In the genomic region with DNA sequence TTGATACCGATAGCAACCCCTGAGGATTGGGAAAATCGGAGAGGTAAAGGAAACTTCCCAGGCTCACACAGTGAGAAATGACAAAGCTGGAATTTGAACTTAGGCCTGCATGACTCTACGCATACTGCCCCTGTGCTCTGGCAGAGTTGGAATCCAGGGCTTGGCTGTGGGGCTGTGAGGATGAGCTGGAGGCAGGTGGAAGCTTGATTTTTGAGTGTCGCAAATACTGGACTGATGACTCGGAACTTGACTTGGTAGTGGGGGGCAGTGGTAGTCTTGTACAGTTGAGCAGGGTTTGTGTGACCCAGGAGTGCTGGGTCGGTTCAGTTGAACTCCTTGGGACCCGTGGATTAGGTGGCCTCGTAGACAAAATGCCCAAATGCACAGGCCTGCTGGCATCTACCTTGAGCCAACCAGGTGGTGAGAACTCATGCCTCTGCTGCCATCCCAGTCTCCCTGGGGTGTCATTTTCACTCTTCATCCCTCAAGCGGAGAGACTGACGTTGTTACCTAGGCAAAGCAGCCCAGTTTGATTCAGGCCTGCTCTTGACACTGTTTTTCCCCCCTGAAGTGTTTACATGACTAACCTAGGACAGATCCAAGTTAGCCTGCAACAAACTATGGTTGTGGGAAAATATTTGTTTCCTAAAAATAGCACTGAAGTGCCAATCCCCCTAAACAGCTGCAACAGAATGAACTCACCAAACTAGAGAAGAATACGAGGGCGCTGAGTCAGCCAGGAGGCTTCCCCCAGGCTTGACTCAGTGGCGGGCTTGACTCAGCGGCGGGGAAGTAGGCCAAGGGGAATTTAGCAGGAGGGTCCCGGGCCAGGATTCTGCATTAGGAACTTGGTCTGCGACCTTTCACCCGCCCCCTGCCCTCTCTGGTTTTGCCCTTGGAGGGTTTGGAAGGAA, we compare ENCODE assay signal across 1 cellular context.
TF ChIP-seq lines count a peak whose summit lies in the region.

No MANE protein-coding gene starts in this region.

TF ChIP-seq in GM23338, 12 proteins besides CTCF, POLR2A, EP300 and RAD21 (continued from another document):
- TF ChIP-seq POLR2AphosphoS5 (IDR thresholded peaks at IDR 0.05; ENCODE audit: low read depth), result no peak
